ENCODE assay signal across 8 cellular contexts in the genomic region with DNA sequence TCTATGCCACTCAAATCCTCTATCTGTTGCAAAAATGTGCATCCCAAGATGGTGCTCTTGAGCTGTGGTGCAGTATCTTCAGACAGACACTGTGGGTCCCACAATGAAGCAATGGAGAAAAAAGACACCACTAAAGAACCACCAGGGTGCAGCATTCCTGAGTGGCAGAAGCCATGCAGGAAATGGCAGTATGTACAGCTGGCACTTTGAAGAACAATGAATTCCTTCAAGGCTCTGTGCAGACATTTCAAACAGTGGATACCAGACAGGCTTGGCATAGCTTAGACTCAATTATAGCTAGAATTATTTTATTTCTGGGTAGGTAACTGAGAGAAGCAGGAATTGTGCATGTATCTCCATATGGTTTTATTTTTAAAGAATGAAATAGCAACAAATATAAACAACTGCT. TPM values are rescaled to one million over a fixed set of nuclear protein-coding genes. Genes with fewer than 3 reads are reported as not detected.
DNase-seq lines count a peak whose midpoint lies in the region; ATAC-seq and TF ChIP-seq lines count a peak whose summit lies in the region.

No MANE protein-coding gene starts in this region.

- no peaks in the 10 kb centered on the region for H3K9me2 ChIP-seq in SU-DHL-6 (replicated peaks; ENCODE audit: insufficient read depth, low read length)

- intact Hi-C loops in CD14-positive monocyte (cut with micrococcal nuclease), result no loop called here

- H3K4me3 Mint-ChIP-seq in CD14-positive monocyte (no peak overlapping the region), endothelial cell (ENCODE audit: unreplicated experiment) (no peak overlapping the region)

- no peaks in the 10 kb centered on the region for H3K4me1 Mint-ChIP-seq in CD14-positive monocyte
- peaks cover 6% of the 10 kb centered on the region for H3K4me1 Mint-ChIP-seq in endothelial cell (ENCODE audit: unreplicated experiment)

- no peak overlapping the region for H3K27ac ChIP-seq in SU-DHL-6 (ENCODE audit: low read depth, low read length)

- H3K36me3 ChIP-seq in SU-DHL-6 (ENCODE audit: low read length), result no peaks in the 10 kb centered on the region

- H3K79me2 ChIP-seq in SU-DHL-6 (ENCODE audit: insufficient read depth, low read length), result no peaks in the 10 kb centered on the region

- DNase-seq in CD14-positive monocyte (ENCODE audit: low spot score) (no peak), NCI-H1436 treated with DMSO at 0.1 percent for 48 hours (lab: John Stamatoyannopoulos, UW) (peak; percentile 6), endothelial cell (ENCODE audit: low spot score) (peak; percentile 66), myocyte (ENCODE audit: low read depth) (peak; percentile 96)

- no peaks in the 10 kb centered on the region for H3K27me3 ChIP-seq in SU-DHL-6 (ENCODE audit: low read length)

- H3K27ac Mint-ChIP-seq in CD14-positive monocyte (no peak overlapping the region), endothelial cell (ENCODE audit: unreplicated experiment) (peak overlapping the region; percentile 70)

- TF ChIP-seq CTCF in CD14-positive monocyte (IDR thresholded peaks at IDR 0.05), result peak; percentile 26
- TF ChIP-seq CTCF in SU-DHL-6 (IDR thresholded peaks at IDR 0.05; ENCODE audit: insufficient read depth, low read length, poor library complexity, severe bottlenecking), result peak; percentile 37
- peak; percentile 65 for TF ChIP-seq CTCF in endothelial cell (IDR thresholded peaks at IDR 0.05; ENCODE audit: unreplicated experiment)

- H3K36me3 Mint-ChIP-seq in CD14-positive monocyte (peaks cover 5 to 13% of the 10 kb centered on the region in 2 donors), endothelial cell (ENCODE audit: low read depth, unreplicated experiment) (peaks cover 6% of the 10 kb centered on the region)

- no peak overlapping the region for H2AFZ ChIP-seq in SU-DHL-6 (ENCODE audit: low read depth, low read length, severe bottlenecking)

- ATAC-seq in GM18517 (IDR thresholded peaks at IDR 0.05; ENCODE audit: unreplicated experiment), result peak; percentile 97
- peak; percentile 91 for ATAC-seq in HG02938 (IDR thresholded peaks at IDR 0.05; ENCODE audit: unreplicated experiment)
- ATAC-seq in GM21528 (IDR thresholded peaks at IDR 0.05; ENCODE audit: low FRiP score, unreplicated experiment), result no peak

- H3K27me3 Mint-ChIP-seq in CD14-positive monocyte (ENCODE audit: low read depth in 3 of 3), result no peaks in the 10 kb centered on the region
- H3K27me3 Mint-ChIP-seq in endothelial cell (ENCODE audit: unreplicated experiment), result peaks cover 6% of the 10 kb centered on the region

- peaks cover 0 to 4% (median 2%) of the 10 kb centered on the region in 7 donors for H3K9me3 Mint-ChIP-seq in CD14-positive monocyte
- H3K9me3 Mint-ChIP-seq in endothelial cell (ENCODE audit: unreplicated experiment), result no peaks in the 10 kb centered on the region

- H3F3A ChIP-seq in SU-DHL-6 (ENCODE audit: insufficient read depth), result no peaks in the 10 kb centered on the region

- no peaks in the 10 kb centered on the region for H4K20me1 ChIP-seq in SU-DHL-6 (ENCODE audit: low read depth, low read length)

- no peak overlapping the region for H3K4me2 ChIP-seq in SU-DHL-6 (ENCODE audit: low read depth, low read length, poor library complexity, severe bottlenecking)

- H3K4me3 ChIP-seq in SU-DHL-6 (ENCODE audit: insufficient read depth, low read length, poor library complexity, severe bottlenecking), result no peak overlapping the region

- no peaks in the 10 kb centered on the region for H3K9me3 ChIP-seq in SU-DHL-6 (ENCODE audit: insufficient read depth, low read length)

- no peak overlapping the region for H3K9ac ChIP-seq in SU-DHL-6 (ENCODE audit: low read length)

RNA-seq across cellular contexts. Expression of a gene that starts 24.0 kb away (rescaled TPM):
- polyA plus RNA-seq in CD14-positive monocyte, result 10 to 100 TPM; 54.6 to 67.7 TPM
- total RNA-seq in endothelial cell (ENCODE audit: unreplicated experiment) (185 TPM), myocyte (59.6 and 67.4 TPM in 2 replicates)
- polyA plus RNA-seq in myocyte (2012), result 84.5 TPM
